ENCODE assay signal across 14 cellular contexts in genomic region chr19:48392006-48392344, GRCh38. TPM values are rescaled to one million over a fixed set of nuclear protein-coding genes. Genes with fewer than 3 reads are reported as not detected.
DNase-seq lines count a peak whose midpoint lies in the region; FAIRE-seq and TF ChIP-seq lines count a peak whose summit lies in the region.
"Not testable (repeated sequence)": the region's sequence is repeated elsewhere in the genome, so short reads cannot be mapped to it uniquely, and the experiment has no call there.
"Had no signal": no experiment of that assay in that cellular context is flagged by ENCODE, and none has a peak within 500 bp of the region (broad histone marks: within the 10 kb centered on the region; RNA-seq: fewer than 3 reads in every experiment).

No MANE protein-coding gene starts in this region.

- peak overlapping the region; percentile 10; the same call in 1 of the 2 replicates for H2BK5ac ChIP-seq in H1 (ENCODE audit: low read depth, low read length)

- not testable (repeated sequence) for H3K27ac Mint-ChIP-seq in T-helper 2 cell treated with Interferon-gamma antibody and Interleukin-4, amounts not matched to agents 5 μg/mL and 100 μg/mL, for 36 hours; activated naive CD4-positive, alpha-beta T cell treated with anti-CD3 and anti-CD28 coated beads for 36 hours; neural progenitor cell

- peaks cover 40% of the 10 kb centered on the region for H3K79me2 ChIP-seq in KMS-11 (ENCODE audit: insufficient read depth, low read depth)
- H3K79me2 ChIP-seq in H1 (ENCODE audit: control insufficient read depth in 1 of 2, insufficient read depth in 2 of 2, low read length in 2 of 2), result peaks cover 0 to 10% of the 10 kb centered on the region in 2 experiments; a peak in 1 of 4 replicates
- H3K79me2 ChIP-seq in neural progenitor cell (ENCODE audit: low read depth), result peaks cover 23% of the 10 kb centered on the region

- peaks cover 0 to 23% (median 6%) of the 10 kb centered on the region in 11 experiments; a peak in 10 of 22 replicates for H4K20me1 ChIP-seq in BLaER1 treated with 17β-estradiol and CSF1 and Interleukin-3, amounts not matched to agents 10 nM and 100 nM
- H4K20me1 ChIP-seq in KMS-11 (ENCODE audit: insufficient read depth); H1 (replicated peaks in 1 of 2; ENCODE audit: control insufficient read depth in 1 of 2, insufficient read depth in 2 of 2, low read length in 2 of 2); neural progenitor cell (ENCODE audit: low read depth): not testable (repeated sequence)

- 0 out of 2 replicates have a peak overlapping the region, but pooled peaks have one; percentile 58 for H2AFZ ChIP-seq in KMS-11 (ENCODE audit: low read depth)
- not testable (repeated sequence) for H2AFZ ChIP-seq in H1 (ENCODE audit: low read length); neural progenitor cell (replicated peaks)

- peak overlapping the region in 7 of 11 experiments; percentile 91 to 100 (median 98); a peak in 6 of 22 replicates for H3K9ac ChIP-seq in BLaER1 treated with 17β-estradiol and CSF1 and Interleukin-3, amounts not matched to agents 10 nM and 100 nM
- H3K9ac ChIP-seq in KMS-11; H1 (replicated peaks in 1 of 4; ENCODE audit: extremely low read depth in 1 of 4, low read depth in 3 of 4, low read length in 3 of 4); neural progenitor cell: not testable (repeated sequence)

- not testable (repeated sequence) for H3K18ac ChIP-seq in H1 (ENCODE audit: extremely low read depth, low read length)

- not testable (repeated sequence) for H2BK120ac ChIP-seq in H1 (replicated peaks; ENCODE audit: low read depth, low read length)

- peaks cover 17% of the 10 kb centered on the region; the same call in 1 of the 2 replicates for H3K23me2 ChIP-seq in H1 (ENCODE audit: low read depth, low read length)

- CTCF ChIA-PET in activated naive CD4-positive, alpha-beta T cell treated with anti-CD3 and anti-CD28 coated beads for 36 hours (lab: Charles Lee), result interaction anchor here (0.6 to 2.2 kb wide), 21 partner anchors 9 to 941 kb away, joined by 3 to 14 read pairs (median 5); partner anchors contain the start of genes SYNGR4 and TMEM143
- CTCF ChIA-PET in H1 (lab: Charles Lee; ENCODE audit: partially characterized antibody), result interaction anchor here (0.6 to 2.3 kb wide), 41 partner anchors 8 to 217 kb away, joined by 3 to 25 read pairs (median 5); partner anchors contain the start of genes SYNGR4 and TMEM143

- not testable (repeated sequence) for TF ChIP-seq EP300 in H1 (IDR thresholded peaks at IDR 0.05; ENCODE audit: borderline replicate concordance in 1 of 2, low read depth in 2 of 2, low read length in 2 of 2)

- not testable (repeated sequence) for H4K8ac ChIP-seq in H1 (ENCODE audit: extremely low read depth, insufficient read depth, low read length)

- peak overlapping the region; percentile 92 for H3K4me3 Mint-ChIP-seq in T-helper 2 cell treated with Interferon-gamma antibody and Interleukin-4, amounts not matched to agents 5 μg/mL and 100 μg/mL, for 36 hours
- peak overlapping the region; percentile 94 for H3K4me3 Mint-ChIP-seq in activated naive CD4-positive, alpha-beta T cell treated with anti-CD3 and anti-CD28 coated beads for 36 hours
- peak overlapping the region; percentile 92 for H3K4me3 Mint-ChIP-seq in neural progenitor cell

- intact Hi-C loops in activated naive CD4-positive, alpha-beta T cell treated with anti-CD3 and anti-CD28 coated beads for 36 hours (cut with micrococcal nuclease), result loop anchor here (5.0 kb wide), 1 partner anchor 190 kb away; no protein-coding TSS in a partner anchor

- not testable (repeated sequence) for TF ChIP-seq POLR2A in H1 (IDR thresholded peaks at IDR 0.05; ENCODE audit: control extremely low read depth in 1 of 2, low read depth in 2 of 2, low read length in 2 of 2)

- TF ChIP-seq RAD21 in H1 (IDR thresholded peaks at IDR 0.05 in 1 of 2, conservative IDR thresholded peaks at IDR 0.05 in 1 of 2; ENCODE audit: low read depth in 2 of 2, low read length in 2 of 2), result not testable (repeated sequence)

- not testable (repeated sequence) for H4K91ac ChIP-seq in H1 (replicated peaks; ENCODE audit: insufficient read length, low read length)

- H3K4ac ChIP-seq in H1 (replicated peaks; ENCODE audit: insufficient read length, low read depth, low read length), result not testable (repeated sequence)

- peaks cover 12% of the 10 kb centered on the region for H3K36me3 Mint-ChIP-seq in T-helper 2 cell treated with Interferon-gamma antibody and Interleukin-4, amounts not matched to agents 5 μg/mL and 100 μg/mL, for 36 hours (ENCODE audit: low read depth)
- H3K36me3 Mint-ChIP-seq in activated naive CD4-positive, alpha-beta T cell treated with anti-CD3 and anti-CD28 coated beads for 36 hours (ENCODE audit: low read depth), result peaks cover 11% of the 10 kb centered on the region
- not testable (repeated sequence) for H3K36me3 Mint-ChIP-seq in neural progenitor cell

- not testable (repeated sequence) for H3K9me3 Mint-ChIP-seq in T-helper 2 cell treated with Interferon-gamma antibody and Interleukin-4, amounts not matched to agents 5 μg/mL and 100 μg/mL, for 36 hours; activated naive CD4-positive, alpha-beta T cell treated with anti-CD3 and anti-CD28 coated beads for 36 hours; neural progenitor cell

- H2BK12ac ChIP-seq in H1 (ENCODE audit: low read depth, low read length), result not testable (repeated sequence)

- no CpG with 5 or more reads among the region's 1 CpG for WGBS in H1 (ENCODE audit: extremely low coverage in 1 of 2, insufficient coverage in 1 of 2, insufficient read length in 1 of 2, insufficient replicate concordance in 2 of 2, low coverage in 1 of 2, low lambda C conversion rate in 2 of 2, missing lambda C conversion rate in 1 of 2), 2 experiments

- not testable (repeated sequence) for H3K79me1 ChIP-seq in H1 (ENCODE audit: low read depth, low read length)

- FAIRE-seq in H1 (lab: Jason Lieb, UNC), result not testable (repeated sequence)

- TF ChIP-seq CTCF in KMS-11 (conservative IDR thresholded peaks at IDR 0.05; ENCODE audit: low read depth, low read length); H1 (IDR thresholded peaks at IDR 0.05; ENCODE audit: control extremely low read depth in 1 of 3, insufficient read depth in 1 of 3, low read depth in 1 of 3, low read length in 3 of 3); neural progenitor cell (IDR thresholded peaks at IDR 0.05): not testable (repeated sequence)

- peaks cover 28 to 66% (median 61%) of the 10 kb centered on the region in 10 experiments for H3K4me1 ChIP-seq in BLaER1 treated with 17β-estradiol and CSF1 and Interleukin-3, amounts not matched to agents 10 nM and 100 nM
- H3K4me1 ChIP-seq in KMS-11 (ENCODE audit: low read depth, poor library complexity, severe bottlenecking), result peaks cover 48% of the 10 kb centered on the region
- peaks cover 0 to 42% (median 23%) of the 10 kb centered on the region in 4 experiments; a peak in 6 of 7 replicates for H3K4me1 ChIP-seq in H1 (replicated peaks in 1 of 4; ENCODE audit: control insufficient read depth in 3 of 4, insufficient read depth in 4 of 4, low read length in 3 of 4)
- H3K4me1 ChIP-seq in neural progenitor cell, result peaks cover 24% of the 10 kb centered on the region

- H3K4me2 ChIP-seq in BLaER1 treated with 17β-estradiol and CSF1 and Interleukin-3, amounts not matched to agents 10 nM and 100 nM, result peak overlapping the region; percentile 40 to 99 (median 93); a peak in 19 of 22 replicates
- H3K4me2 ChIP-seq in KMS-11, result peak overlapping the region; percentile 44; the same call in 1 of the 2 replicates
- H3K4me2 ChIP-seq in H1 (ENCODE audit: insufficient read depth in 1 of 2, low read depth in 2 of 2, low read length in 2 of 2), result peak overlapping the region; percentile 59 to 75; a peak in 3 of 4 replicates
- not testable (repeated sequence) for H3K4me2 ChIP-seq in neural progenitor cell

- not testable (repeated sequence) for H3K56ac ChIP-seq in H1 (replicated peaks; ENCODE audit: insufficient read length, low read depth, low read length)

- H3K27me3 ChIP-seq in BLaER1 treated with 17β-estradiol and CSF1 and Interleukin-3, amounts not matched to agents 10 nM and 100 nM, result peaks cover 38 to 47% (median 45%) of the 10 kb centered on the region in 11 experiments
- H3K27me3 ChIP-seq in KMS-11 (ENCODE audit: insufficient read depth, low read depth) (peaks cover 30% of the 10 kb centered on the region), H1 (replicated peaks in 1 of 4; ENCODE audit: control insufficient read depth in 3 of 4, extremely low read depth in 1 of 4, insufficient read depth in 3 of 4, low read length in 3 of 4) (peaks cover 6 to 39% (median 33%) of the 10 kb centered on the region in 4 experiments), neural progenitor cell (peaks cover 49% of the 10 kb centered on the region)

- POLR2A ChIA-PET in H1 (lab: Charles Lee; ENCODE audit: partially characterized antibody), result interaction anchor here (0.7 to 2.0 kb wide), 13 partner anchors 8 to 227 kb away, joined by 3 to 27 read pairs (median 5); partner anchors contain the start of genes GRWD1, RPL18, SPHK2 and SYNGR4

- not testable (repeated sequence) for H2AK5ac ChIP-seq in H1 (ENCODE audit: low read depth, low read length)

- not testable (repeated sequence) for H2BK20ac ChIP-seq in H1 (ENCODE audit: low read length)

- H3F3A ChIP-seq in neural progenitor cell (ENCODE audit: low read depth), result peaks cover 12% of the 10 kb centered on the region

- not testable (repeated sequence) for H3K9me3 ChIP-seq in BLaER1 treated with 17β-estradiol and CSF1 and Interleukin-3, amounts not matched to agents 10 nM and 100 nM (replicated peaks in 1 of 11); H1 (ENCODE audit: insufficient read depth in 2 of 2, low read depth in 1 of 2, low read length in 1 of 2); neural progenitor cell (ENCODE audit: low read depth)

- H3K4me3 ChIP-seq in BLaER1 treated with 17β-estradiol and CSF1 and Interleukin-3, amounts not matched to agents 10 nM and 100 nM, result peak overlapping the region in 1 of 10 experiments; percentile 88; a peak in 2 of 20 replicates
- not testable (repeated sequence) for H3K4me3 ChIP-seq in KMS-11 (IDR thresholded peaks at IDR 0.05; ENCODE audit: insufficient read depth, low read depth, low read length); H1 (ENCODE audit: extremely low read depth in 1 of 4, insufficient read depth in 2 of 4, low read depth in 3 of 4, low read length in 4 of 4); neural progenitor cell

- not testable (repeated sequence) for H2BK15ac ChIP-seq in H1 (ENCODE audit: low read length)

- H3K27ac ChIP-seq in BLaER1 treated with 17β-estradiol and CSF1 and Interleukin-3, amounts not matched to agents 10 nM and 100 nM, result peak overlapping the region in 2 of 11 experiments; percentile 94 to 97; a peak in 2 of 22 replicates
- H3K27ac ChIP-seq in KMS-11; H1 (ENCODE audit: low read depth, low read length); neural progenitor cell: not testable (repeated sequence)

- H3K23ac ChIP-seq in H1 (ENCODE audit: insufficient read length), result not testable (repeated sequence)

- peaks cover 46% of the 10 kb centered on the region for H3K27me3 Mint-ChIP-seq in T-helper 2 cell treated with Interferon-gamma antibody and Interleukin-4, amounts not matched to agents 5 μg/mL and 100 μg/mL, for 36 hours (ENCODE audit: low read depth)
- H3K27me3 Mint-ChIP-seq in activated naive CD4-positive, alpha-beta T cell treated with anti-CD3 and anti-CD28 coated beads for 36 hours (ENCODE audit: low read depth), result peaks cover 32% of the 10 kb centered on the region
- peaks cover 21% of the 10 kb centered on the region for H3K27me3 Mint-ChIP-seq in neural progenitor cell (ENCODE audit: insufficient read depth, low read depth)

- not testable (repeated sequence) for H4K5ac ChIP-seq in H1 (ENCODE audit: insufficient read length, low read depth, low read length)

- not testable (repeated sequence) for DNase-seq in T-helper 2 cell treated with Interferon-gamma antibody and Interleukin-4, amounts not matched to agents 5 μg/mL and 100 μg/mL, for 36 hours (ENCODE audit: low spot score); activated naive CD4-positive, alpha-beta T cell treated with anti-CD3 and anti-CD28 coated beads for 36 hours; H1 (ENCODE audit: low read depth in 1 of 2, low spot score in 2 of 2); neural progenitor cell (ENCODE audit: low spot score)

- peaks cover 25 to 26% (median 25%) of the 10 kb centered on the region in 11 experiments for H3K36me3 ChIP-seq in BLaER1 treated with 17β-estradiol and CSF1 and Interleukin-3, amounts not matched to agents 10 nM and 100 nM
- not testable (repeated sequence) for H3K36me3 ChIP-seq in KMS-11 (ENCODE audit: insufficient read depth); neural progenitor cell
- H3K36me3 ChIP-seq in H1 (ENCODE audit: control insufficient read depth in 2 of 4, insufficient read depth in 4 of 4, low read length in 3 of 4), result peaks cover 13 to 21% (median 18%) of the 10 kb centered on the region in 4 experiments

- not testable (repeated sequence) for H3K14ac ChIP-seq in H1 (ENCODE audit: insufficient read length)

- H3K4me1 Mint-ChIP-seq in T-helper 2 cell treated with Interferon-gamma antibody and Interleukin-4, amounts not matched to agents 5 μg/mL and 100 μg/mL, for 36 hours (ENCODE audit: low read depth), result not testable (repeated sequence)
- peaks cover 36% of the 10 kb centered on the region for H3K4me1 Mint-ChIP-seq in activated naive CD4-positive, alpha-beta T cell treated with anti-CD3 and anti-CD28 coated beads for 36 hours (ENCODE audit: low read depth)
- peaks cover 33% of the 10 kb centered on the region for H3K4me1 Mint-ChIP-seq in neural progenitor cell

RNA-seq across cellular contexts. Expression of gene KDELR1, which starts 0.6 kb away (rescaled TPM):
- 10 to 100 TPM; 81.5 to 83.8 TPM for total RNA-seq in activated naive CD4-positive, alpha-beta T cell treated with anti-CD3 and anti-CD28 coated beads for 36 hours
- total RNA-seq in H1 (2021; fragmentation: NEBNext Ultra II Directional; extraction: Animal tissue kit (Norgen Biotek cat#: 25700)), result 224 and 225 TPM in 2 replicates
- 231 and 249 TPM in 2 replicates for polyA plus RNA-seq in H1 (2011; rRNA removed)
- 107 TPM for polyA plus RNA-seq in H1 (2011; cell fraction: cytosol; rRNA removed)
- polyA plus RNA-seq in H1 (2011; cell fraction: nucleus; rRNA removed), result 178 TPM
- polyA plus RNA-seq in H1 (2012, experiment 1 of 2), result 154 to 271 TPM (median 239 TPM) in 4 replicates
- 352 TPM for polyA plus RNA-seq in H1 (2012, experiment 2 of 2)
- polyA plus RNA-seq in H1 (2013, experiment 1 of 2), result 604 TPM
- 663 TPM for polyA plus RNA-seq in H1 (2013, experiment 2 of 2)
- polyA minus RNA-seq in H1 (2011; rRNA and poly(A)+ RNA removed), result 147 and 178 TPM in 2 replicates
- polyA minus RNA-seq in H1 (2011; cell fraction: cytosol; rRNA and poly(A)+ RNA removed), result 102 TPM
- 58.9 TPM for polyA minus RNA-seq in H1 (2011; cell fraction: nucleus; rRNA and poly(A)+ RNA removed)
- total RNA-seq in neural progenitor cell (ENCODE audit: low replicate concordance), result 106 and 161 TPM in 2 replicates

RNA-seq across cellular contexts. Expression of gene GRIN2D, which starts 1.5 kb away (rescaled TPM):
- under 1 TPM; 0.05 to 0.07 TPM for total RNA-seq in activated naive CD4-positive, alpha-beta T cell treated with anti-CD3 and anti-CD28 coated beads for 36 hours
- 11.0 and 12.4 TPM in 2 replicates for total RNA-seq in H1 (2021; fragmentation: NEBNext Ultra II Directional; extraction: Animal tissue kit (Norgen Biotek cat#: 25700))
- polyA plus RNA-seq in H1 (2011; rRNA removed), result 2.2 and 4.9 TPM in 2 replicates
- 1.6 TPM for polyA plus RNA-seq in H1 (2011; cell fraction: cytosol; rRNA removed)
- 6.1 TPM for polyA plus RNA-seq in H1 (2011; cell fraction: nucleus; rRNA removed)
- polyA plus RNA-seq in H1 (2012, experiment 1 of 2), result 3.6 to 9.3 TPM (median 7.1 TPM) in 4 replicates
- polyA plus RNA-seq in H1 (2012, experiment 2 of 2), result 4.5 TPM
- polyA plus RNA-seq in H1 (2013, experiment 1 of 2), result 37.6 TPM
- polyA plus RNA-seq in H1 (2013, experiment 2 of 2), result 33.0 TPM
- 2.1 and 2.7 TPM in 2 replicates for polyA minus RNA-seq in H1 (2011; rRNA and poly(A)+ RNA removed)
- polyA minus RNA-seq in H1 (2011; cell fraction: cytosol; rRNA and poly(A)+ RNA removed), result 8.6 TPM
- polyA minus RNA-seq in H1 (2011; cell fraction: nucleus; rRNA and poly(A)+ RNA removed), result 4.9 TPM
- total RNA-seq in neural progenitor cell (ENCODE audit: low replicate concordance), result 0.28 and 0.45 TPM in 2 replicates
- total RNA-seq: H4, LHCN-M2 had no signal

RNA-seq across cellular contexts. Expression of gene SYNGR4, which starts 27.8 kb away (rescaled TPM):
- under 1 TPM; 0.50 to 0.52 TPM for total RNA-seq in activated naive CD4-positive, alpha-beta T cell treated with anti-CD3 and anti-CD28 coated beads for 36 hours
- total RNA-seq in H1 (2021; fragmentation: NEBNext Ultra II Directional; extraction: Animal tissue kit (Norgen Biotek cat#: 25700)), result 1.1 TPM in 1 of 2 replicates, not detected in the other
- 0.27 and 0.41 TPM in 2 replicates for polyA plus RNA-seq in H1 (2011; rRNA removed)
- 0.18 TPM for polyA plus RNA-seq in H1 (2011; cell fraction: cytosol; rRNA removed)
- polyA plus RNA-seq in H1 (2011; cell fraction: nucleus; rRNA removed), result 0.46 TPM
- 0.23 TPM in 1 of 4 replicates, not detected in the others for polyA plus RNA-seq in H1 (2012, experiment 1 of 2)
- 0.54 TPM for polyA plus RNA-seq in H1 (2012, experiment 2 of 2)
- 0.28 TPM for polyA plus RNA-seq in H1 (2013, experiment 1 of 2)
- 0.26 TPM for polyA plus RNA-seq in H1 (2013, experiment 2 of 2)
- polyA minus RNA-seq in H1 (2011; rRNA and poly(A)+ RNA removed), result not detected in 2 replicates
- polyA minus RNA-seq in H1 (2011; cell fraction: cytosol; rRNA and poly(A)+ RNA removed), result not detected
- polyA minus RNA-seq in H1 (2011; cell fraction: nucleus; rRNA and poly(A)+ RNA removed), result not detected
- total RNA-seq in neural progenitor cell (ENCODE audit: low replicate concordance), result not detected in 2 replicates
- total RNA-seq: esophagus squamous epithelium, gastrocnemius medialis, left ventricle myocardium superior, LHCN-M2, skeletal muscle tissue, temporal lobe had no signal
- polyA plus RNA-seq: CD14-positive monocyte had no signal

RNA-seq across cellular contexts. Expression of gene TMEM143, which starts 28.2 kb away (rescaled TPM):
- 10 to 100 TPM; 23.9 to 24.1 TPM for total RNA-seq in activated naive CD4-positive, alpha-beta T cell treated with anti-CD3 and anti-CD28 coated beads for 36 hours
- 14.2 and 14.7 TPM in 2 replicates for total RNA-seq in H1 (2021; fragmentation: NEBNext Ultra II Directional; extraction: Animal tissue kit (Norgen Biotek cat#: 25700))
- 19.1 and 26.7 TPM in 2 replicates for polyA plus RNA-seq in H1 (2011; rRNA removed)
- 17.1 TPM for polyA plus RNA-seq in H1 (2011; cell fraction: cytosol; rRNA removed)
- polyA plus RNA-seq in H1 (2011; cell fraction: nucleus; rRNA removed), result 47.8 TPM
- polyA plus RNA-seq in H1 (2012, experiment 1 of 2), result 9.5 to 18.4 TPM (median 14.8 TPM) in 4 replicates
- polyA plus RNA-seq in H1 (2012, experiment 2 of 2), result 13.1 TPM
- polyA plus RNA-seq in H1 (2013, experiment 1 of 2), result 12.7 TPM
- polyA plus RNA-seq in H1 (2013, experiment 2 of 2), result 11.9 TPM
- polyA minus RNA-seq in H1 (2011; rRNA and poly(A)+ RNA removed), result 10.4 and 15.6 TPM in 2 replicates
- polyA minus RNA-seq in H1 (2011; cell fraction: cytosol; rRNA and poly(A)+ RNA removed), result 22.6 TPM
- 14.9 TPM for polyA minus RNA-seq in H1 (2011; cell fraction: nucleus; rRNA and poly(A)+ RNA removed)
- 3.1 and 9.4 TPM in 2 replicates for total RNA-seq in neural progenitor cell (ENCODE audit: low replicate concordance)

RNA-seq across cellular contexts. Expression of gene GRWD1, which starts 53.8 kb away (rescaled TPM):
- 10 to 100 TPM; 32.4 to 36.0 TPM for total RNA-seq in activated naive CD4-positive, alpha-beta T cell treated with anti-CD3 and anti-CD28 coated beads for 36 hours
- total RNA-seq in H1 (2021; fragmentation: NEBNext Ultra II Directional; extraction: Animal tissue kit (Norgen Biotek cat#: 25700)), result 61.9 and 64.9 TPM in 2 replicates
- polyA plus RNA-seq in H1 (2011; rRNA removed), result 36.9 and 46.4 TPM in 2 replicates
- 44.2 TPM for polyA plus RNA-seq in H1 (2011; cell fraction: cytosol; rRNA removed)
- 30.1 TPM for polyA plus RNA-seq in H1 (2011; cell fraction: nucleus; rRNA removed)
- polyA plus RNA-seq in H1 (2012, experiment 1 of 2), result 25.4 to 44.2 TPM (median 41.0 TPM) in 4 replicates
- 36.9 TPM for polyA plus RNA-seq in H1 (2012, experiment 2 of 2)
- polyA plus RNA-seq in H1 (2013, experiment 1 of 2), result 18.6 TPM
- polyA plus RNA-seq in H1 (2013, experiment 2 of 2), result 17.3 TPM
- 11.5 and 19.1 TPM in 2 replicates for polyA minus RNA-seq in H1 (2011; rRNA and poly(A)+ RNA removed)
- 24.4 TPM for polyA minus RNA-seq in H1 (2011; cell fraction: cytosol; rRNA and poly(A)+ RNA removed)
- 18.2 TPM for polyA minus RNA-seq in H1 (2011; cell fraction: nucleus; rRNA and poly(A)+ RNA removed)
- total RNA-seq in neural progenitor cell (ENCODE audit: low replicate concordance), result 10.6 and 31.5 TPM in 2 replicates
